Comparison of ENCODE assay signal across 16 cellular contexts in genomic region chr6:150689900-150690590, GRCh38.
DNase-seq lines count a peak whose midpoint lies in the region; ATAC-seq, FAIRE-seq and TF ChIP-seq lines count a peak whose summit lies in the region.
"Had no signal": no experiment of that assay in that cellular context is flagged by ENCODE, and none has a peak within 500 bp of the region (broad histone marks: within the 10 kb centered on the region; RNA-seq: fewer than 3 reads in every experiment).

No MANE protein-coding gene starts in this region.

- H3K79me2 ChIP-seq in DOHH2 (ENCODE audit: control insufficient read depth, low read length) (peaks cover 87% of the 10 kb centered on the region), SU-DHL-6 (ENCODE audit: insufficient read depth, low read length) (no peaks in the 10 kb centered on the region)

- no peaks in the 10 kb centered on the region for H3K27me3 ChIP-seq in DOHH2 (ENCODE audit: control insufficient read depth, low read length)
- H3K27me3 ChIP-seq in SU-DHL-6 (ENCODE audit: low read length) = no peaks in the 10 kb centered on the region
- no peaks in the 10 kb centered on the region for H3K27me3 ChIP-seq in foreskin keratinocyte
- H3K27me3 ChIP-seq: pancreas had no signal

- peak overlapping the region; percentile 69 for H3K4me3 ChIP-seq in DOHH2 (ENCODE audit: low read length)
- H3K4me3 ChIP-seq in SU-DHL-6 (ENCODE audit: insufficient read depth, low read length, poor library complexity, severe bottlenecking) = no peak overlapping the region
- H3K4me3 ChIP-seq: A549, pancreas had no signal

- FAIRE-seq in urothelium cell line (lab: Jason Lieb, UNC) = no peak
- FAIRE-seq: A549, pancreas had no signal

- no peaks in the 10 kb centered on the region for H3K9me2 ChIP-seq in DOHH2 (replicated peaks; ENCODE audit: control insufficient read depth, low read length)
- H3K9me2 ChIP-seq in SU-DHL-6 (replicated peaks; ENCODE audit: insufficient read depth, low read length) = no peaks in the 10 kb centered on the region

- H3K9me3 ChIP-seq in DOHH2 (ENCODE audit: control insufficient read depth, insufficient read depth, low read length) (no peaks in the 10 kb centered on the region), SU-DHL-6 (ENCODE audit: insufficient read depth, low read length) (no peaks in the 10 kb centered on the region)
- H3K9me3 ChIP-seq: A549, pancreas had no signal

- peaks cover 99% of the 10 kb centered on the region for H3K4me1 ChIP-seq in DOHH2 (ENCODE audit: control insufficient read depth, low read length)
- H3K4me1 ChIP-seq in foreskin keratinocyte = peaks cover 3% of the 10 kb centered on the region
- H3K4me1 ChIP-seq: A549 had no signal

- peak overlapping the region; percentile 90 for H3K4me2 ChIP-seq in DOHH2 (ENCODE audit: low read length)
- peak overlapping the region; percentile 39 for H3K4me2 ChIP-seq in SU-DHL-6 (ENCODE audit: low read depth, low read length, poor library complexity, severe bottlenecking)
- H3K4me2 ChIP-seq: A549 had no signal

- ATAC-seq in GM19438 (IDR thresholded peaks at IDR 0.05; ENCODE audit: low read depth, unreplicated experiment) (peak; percentile 61), HG02938 (IDR thresholded peaks at IDR 0.05; ENCODE audit: unreplicated experiment) (peak; percentile 50), foreskin keratinocyte (no peak)
- ATAC-seq: A549, pancreas, T-cell, WTC11 had no signal

- H3K36me3 ChIP-seq in DOHH2 (ENCODE audit: control insufficient read depth, low read length) (peaks cover 44% of the 10 kb centered on the region), SU-DHL-6 (ENCODE audit: low read length) (no peaks in the 10 kb centered on the region)
- H3K36me3 ChIP-seq: pancreas had no signal

- TF ChIP-seq CTCF in DOHH2 (IDR thresholded peaks at IDR 0.05; ENCODE audit: low read depth, low read length, poor library complexity, severe bottlenecking) = no peak
- TF ChIP-seq CTCF in SU-DHL-6 (IDR thresholded peaks at IDR 0.05; ENCODE audit: insufficient read depth, low read length, poor library complexity, severe bottlenecking) = no peak
- no peak for TF ChIP-seq CTCF in foreskin keratinocyte (conservative IDR thresholded peaks at IDR 0.05)

- H2AFZ ChIP-seq in SU-DHL-6 (ENCODE audit: low read depth, low read length, severe bottlenecking) = no peak overlapping the region

- DNase-seq in iPS-NIHi11 (ENCODE audit: low spot score) (no peak), NCI-H2081 (lab: John Stamatoyannopoulos, UW) (no peak), foreskin keratinocyte (no peak), urothelium cell line (ENCODE audit: low spot score) (no peak)
- DNase-seq: activated naive CD4-positive, alpha-beta T cell treated with anti-CD3 and anti-CD28 coated beads for 36 hours; effector memory CD4-positive, alpha-beta T cell; foreskin fibroblast; NCI-H1105; pancreas; T-cell had no signal

- H3K27ac ChIP-seq in DOHH2 (ENCODE audit: low read depth, low read length) (peak overlapping the region; percentile 95), SU-DHL-6 (ENCODE audit: low read depth, low read length) (peak overlapping the region; percentile 58), foreskin keratinocyte (no peak overlapping the region)
- H3K27ac ChIP-seq: A549, pancreas had no signal

- peaks cover 32% of the 10 kb centered on the region for H3F3A ChIP-seq in DOHH2 (ENCODE audit: control insufficient read depth, insufficient read depth)
- peaks cover 13% of the 10 kb centered on the region for H3F3A ChIP-seq in SU-DHL-6 (ENCODE audit: insufficient read depth)

- H4K20me1 ChIP-seq in DOHH2 (ENCODE audit: control insufficient read depth, insufficient read depth, low read depth, low read length) = no peaks in the 10 kb centered on the region
- no peaks in the 10 kb centered on the region for H4K20me1 ChIP-seq in SU-DHL-6 (ENCODE audit: low read depth, low read length)

- no peak overlapping the region for H3K9ac ChIP-seq in SU-DHL-6 (ENCODE audit: low read length)
